Comparison of ENCODE assay signal across 16 cellular contexts in genomic region chr17:73042809-73043685, GRCh38. TPM values are rescaled to one million over a fixed set of nuclear protein-coding genes. Genes with fewer than 3 reads are reported as not detected.
DNase-seq lines count a peak whose midpoint lies in the region; ATAC-seq and TF ChIP-seq lines count a peak whose summit lies in the region.
"Had no signal": no experiment of that assay in that cellular context is flagged by ENCODE, and none has a peak within 500 bp of the region (broad histone marks: within the 10 kb centered on the region; RNA-seq: fewer than 3 reads in every experiment).

No MANE protein-coding gene starts in this region.

- H3K4me3 ChIP-seq in brain microvascular endothelial cell (ENCODE audit: low read depth, low read length), result no peak overlapping the region
- H3K4me3 ChIP-seq: esophagus squamous epithelium, tibial nerve had no signal

- peak overlapping the region; percentile 67 for H3K27ac ChIP-seq in brain microvascular endothelial cell
- H3K27ac ChIP-seq: 22Rv1 had no signal

- DNase-seq in DMS 273 (lab: John Stamatoyannopoulos, UW; ENCODE audit: unreplicated experiment) (peak; percentile 67), DMS 273 treated with DMSO at 0.1 percent for 48 hours (lab: John Stamatoyannopoulos, UW) (no peak), brain microvascular endothelial cell (no peak), left ventricle myocardium superior (no peak), stromal cell of bone marrow (ENCODE audit: low read depth) (peak; percentile 50), HUDEP-2 (lab: John Stamatoyannopoulos, UW; ENCODE audit: unreplicated experiment in 76 of 76) (no peak)
- DNase-seq: activated CD8-positive, alpha-beta T cell treated with anti-CD3 and anti-CD28 coated beads for 36 hours; activated gamma-delta T cell; esophagus squamous epithelium; KG1; kidney; NCI-H187 treated with DMSO at 0.1 percent for 48 hours had no signal

- in situ Hi-C loops in brain microvascular endothelial cell (cut with HindIII; ENCODE audit: low pct_ligation_motif_present, low sequenced_read_pairs), result no loop called here

- H3K27me3 ChIP-seq in brain microvascular endothelial cell (replicated peaks), result no peaks in the 10 kb centered on the region
- H3K27me3 ChIP-seq: esophagus squamous epithelium, tibial nerve had no signal

- TF ChIP-seq CTCF in brain microvascular endothelial cell (IDR thresholded peaks at IDR 0.05; ENCODE audit: low read depth, low read length, missing control alignments), result no peak

- intact Hi-C loops in left ventricle myocardium superior (cut with micrococcal nuclease), result no loop called here

- no peaks in the 10 kb centered on the region for H3K36me3 ChIP-seq in brain microvascular endothelial cell (replicated peaks)

- ATAC-seq in left ventricle myocardium superior (peak; percentile 77), HG03159 (IDR thresholded peaks at IDR 0.05; ENCODE audit: unreplicated experiment) (no peak), GM18519 (IDR thresholded peaks at IDR 0.05; ENCODE audit: low FRiP score, unreplicated experiment) (no peak)
- ATAC-seq: activated CD8-positive, alpha-beta T cell treated with anti-CD3 and anti-CD28 coated beads for 36 hours had no signal

RNA-seq across cellular contexts. Expression of gene SLC39A11, which starts 49.4 kb away (rescaled TPM):
- total RNA-seq in left ventricle myocardium superior, result 5.4 TPM

Comparison
In these comparisons a context has a peak if more than half of its experiments do, and no peak if none do; other contexts are left out.
1. DNase-seq: peak in DMS 273 (single experiment) and stromal cell of bone marrow (single experiment); none in DMS 273 treated with DMSO at 0.1 percent for 48 hours (single experiment), brain microvascular endothelial cell (single experiment), left ventricle myocardium superior (single experiment) and HUDEP-2 (0 of 76).